22 cellular contexts compared by ENCODE assay signal in genomic region chr3:58556001-58556400, GRCh38. TPM values are rescaled to one million over a fixed set of nuclear protein-coding genes. Genes with fewer than 3 reads are reported as not detected.
"Had no signal": no experiment of that assay in that cellular context is flagged by ENCODE, and none has a peak within 500 bp of the region (broad histone marks: within the 10 kb centered on the region; RNA-seq: fewer than 3 reads in every experiment).

No MANE protein-coding gene starts in this region.

- ATAC-seq: left cardiac atrium; left lung; naive thymus-derived CD4-positive, alpha-beta T cell; right lobe of liver; stimulated activated naive CD8-positive, alpha-beta T cell treated with anti-CD3 and anti-CD28 coated beads, Interleukin-15, amount 100 ng/mL, for 72 hours had no signal

- H2AFZ ChIP-seq: hepatocyte had no signal

- H3K4me1 Mint-ChIP-seq: naive thymus-derived CD4-positive, alpha-beta T cell; stimulated activated naive CD8-positive, alpha-beta T cell treated with anti-CD3 and anti-CD28 coated beads, Interleukin-15, amount 100 ng/mL, for 72 hours had no signal

- H3K4me2 ChIP-seq: hepatocyte had no signal

- H3K27me3 ChIP-seq: hepatocyte, left lung, ovary, right lobe of liver, suprapubic skin, transverse colon had no signal

- DNase-seq: dermis blood vessel endothelial cell; left cardiac atrium; left lung; mesenchymal stem cell; midbrain; naive thymus-derived CD4-positive, alpha-beta T cell; nucleus accumbens; ovary; retina; small intestine; stimulated activated CD4-positive, alpha-beta T cell treated with anti-CD3 and anti-CD28 coated beads, Interleukin-15, amount 100 ng/mL, for 24 hours; stimulated activated CD4-positive, alpha-beta T cell treated with anti-CD3 and anti-CD28 coated beads, Interleukin-2, amount 100 ng/mL, for 48 hours; stimulated activated CD8-positive, alpha-beta memory T cell treated with anti-CD3 and anti-CD28 coated beads, Interleukin-4, amount 100 ng/mL, for 48 hours; stimulated activated naive CD4-positive, alpha-beta T cell; stimulated activated naive CD8-positive, alpha-beta T cell treated with anti-CD3 and anti-CD28 coated beads, Interleukin-15, amount 100 ng/mL, for 72 hours; transverse colon had no signal

- H3K27ac Mint-ChIP-seq: naive thymus-derived CD4-positive, alpha-beta T cell; nephron had no signal

- H3K27ac ChIP-seq: coronary artery, hepatocyte, left lung, ovary, right lobe of liver, suprapubic skin, transverse colon had no signal

- H3K4me3 Mint-ChIP-seq: naive thymus-derived CD4-positive, alpha-beta T cell; nephron; stimulated activated naive CD8-positive, alpha-beta T cell treated with anti-CD3 and anti-CD28 coated beads, Interleukin-15, amount 100 ng/mL, for 72 hours had no signal

- H3K79me2 ChIP-seq: hepatocyte had no signal

- H3K36me3 ChIP-seq: left lung, ovary, right lobe of liver, suprapubic skin, transverse colon had no signal

- H3K4me1 ChIP-seq: left lung had no signal

- H3K4me3 ChIP-seq: coronary artery, hepatocyte, left lung, ovary, right lobe of liver, suprapubic skin, transverse colon had no signal

- H3K9me3 ChIP-seq: right lobe of liver, transverse colon had no signal

RNA-seq across cellular contexts. Expression of gene ACOX2, which starts 19.0 kb away (rescaled TPM):
- total RNA-seq: naive thymus-derived CD4-positive, alpha-beta T cell had no signal

RNA-seq across cellular contexts. Expression of gene FAM107A, which starts 21.2 kb away (rescaled TPM):
- total RNA-seq: fibroblast of villous mesenchyme; naive thymus-derived CD4-positive, alpha-beta T cell had no signal
